In the genomic region with DNA sequence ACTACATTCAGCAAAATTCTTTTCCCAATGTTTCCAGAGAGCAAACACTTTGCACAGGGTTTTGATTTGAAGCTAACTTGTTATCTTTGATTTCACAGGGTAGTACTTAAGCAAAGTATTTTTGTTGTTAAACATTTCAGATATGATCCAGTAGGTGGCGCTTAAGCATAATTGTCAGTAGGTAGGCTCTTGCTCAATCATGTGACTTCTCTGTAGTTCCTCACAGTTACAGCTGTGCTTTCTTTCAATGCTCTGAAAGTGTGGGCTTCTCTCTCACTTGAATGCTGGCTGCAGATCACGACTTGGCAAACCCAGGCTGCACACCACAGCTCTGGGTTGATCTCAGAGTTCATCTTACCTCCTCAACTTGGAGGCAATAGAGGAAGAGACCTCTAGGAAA, we compare ENCODE assay signal across 8 cellular contexts.
DNase-seq lines count a peak whose midpoint lies in the region; FAIRE-seq and TF ChIP-seq lines count a peak whose summit lies in the region.

No MANE protein-coding gene starts in this region.

- intact Hi-C loops in thyroid gland (cut with DNase I) (no loop called here), stomach (cut with DNase I; ENCODE audit: low total_unique reads) (no loop called here)

- TF ChIP-seq CTCF in epithelial cell of proximal tubule (conservative IDR thresholded peaks at IDR 0.05; ENCODE audit: low read depth, low read length), result peak; percentile 50
- peak in 4 of 6 experiments; percentile 28 to 46 (median 36) for TF ChIP-seq CTCF in thyroid gland (IDR thresholded peaks at IDR 0.05)
- peak in 2 of 7 experiments; percentile 43 to 50 for TF ChIP-seq CTCF in stomach (IDR thresholded peaks at IDR 0.05)

- DNase-seq in GM12891 (ENCODE audit: insufficient read length, low spot score) (no peak), HCEC 1CT (peak; percentile 17), NCI-H748 (lab: John Stamatoyannopoulos, UW; ENCODE audit: unreplicated experiment) (peak; percentile 66), epithelial cell of proximal tubule (ENCODE audit: low read depth) (peak; percentile 6), thyroid gland (no peak), putamen (ENCODE audit: low spot score) (no peak), stomach (no peak)
- DNase-seq in activated effector memory CD4-positive, alpha-beta T cell treated with anti-CD3 and anti-CD28 coated beads, Interleukin-2, amount 50 U/mL, for 16 hours, result no peak

- no peak overlapping the region for H3K27ac ChIP-seq in thyroid gland
- no peak overlapping the region for H3K27ac ChIP-seq in stomach

- H3K4me1 ChIP-seq in thyroid gland (no peaks in the 10 kb centered on the region), stomach (no peaks in the 10 kb centered on the region)

- no peaks in the 10 kb centered on the region for H3K27me3 ChIP-seq in thyroid gland
- H3K27me3 ChIP-seq in stomach, result no peaks in the 10 kb centered on the region

- 5 to 34% methylated on average over 2 of the region's 2 CpGs for WGBS in thyroid gland, 2 donors
- 6 to 18% (median 10%) methylated on average over 2 of the region's 2 CpGs for WGBS in stomach, 5 donors

- H3K36me3 ChIP-seq in thyroid gland (no peaks in the 10 kb centered on the region), stomach (no peaks in the 10 kb centered on the region)

- H3K9me3 ChIP-seq in thyroid gland (no peaks in the 10 kb centered on the region), stomach (no peaks in the 10 kb centered on the region)

- TF ChIP-seq POLR2A in GM12891 (IDR thresholded peaks at IDR 0.05; ENCODE audit: low read depth, low read length) (no peak), thyroid gland (IDR thresholded peaks at IDR 0.05) (no peak), stomach (IDR thresholded peaks at IDR 0.05) (no peak)

- no peak overlapping the region for H3K4me3 ChIP-seq in epithelial cell of proximal tubule (ENCODE audit: low read depth, low read length)
- no peak overlapping the region for H3K4me3 ChIP-seq in thyroid gland (replicated peaks in 1 of 3)
- H3K4me3 ChIP-seq in stomach, result no peak overlapping the region

- FAIRE-seq in GM12891 (lab: Jason Lieb, UNC), result peak; percentile 54

- TF ChIP-seq EP300 in stomach (IDR thresholded peaks at IDR 0.05), result no peak

TF ChIP-seq in GM12891, 5 proteins besides CTCF, POLR2A, EP300 and RAD21:
- TF ChIP-seq SPI1 (IDR thresholded peaks at IDR 0.05; ENCODE audit: low read depth, low read length), result no peak
- no peak for TF ChIP-seq TAF1 (IDR thresholded peaks at IDR 0.05; ENCODE audit: low read depth, low read length)
- no peak for TF ChIP-seq PAX5 (IDR thresholded peaks at IDR 0.05; ENCODE audit: insufficient read depth, low read length, severe bottlenecking)
- no peak for TF ChIP-seq POLR2AphosphoS5 (IDR thresholded peaks at IDR 0.05; ENCODE audit: low read depth, low read length)
- TF ChIP-seq POU2F2 (IDR thresholded peaks at IDR 0.05; ENCODE audit: low read depth, low read length), result no peak

Comparison
In these comparisons a context has a peak if more than half of its experiments do, and no peak if none do; other contexts are left out.
1. DNase-seq: peak in HCEC 1CT (single experiment), NCI-H748 (single experiment) and epithelial cell of proximal tubule (single experiment); none in GM12891 (single experiment), thyroid gland (0 of 2), putamen (single experiment), stomach (single experiment) and activated effector memory CD4-positive, alpha-beta T cell treated with anti-CD3 and anti-CD28 coated beads, Interleukin-2, amount 50 U/mL, for 16 hours (single experiment).